13 cellular contexts compared by ENCODE assay signal in genomic region chr21:32597205-32597604, GRCh38. TPM values are rescaled to one million over a fixed set of nuclear protein-coding genes. Genes with fewer than 3 reads are reported as not detected.
DNase-seq lines count a peak whose midpoint lies in the region; ATAC-seq, FAIRE-seq and TF ChIP-seq lines count a peak whose summit lies in the region.
"Had no signal": no experiment of that assay in that cellular context is flagged by ENCODE, and none has a peak within 500 bp of the region (broad histone marks: within the 10 kb centered on the region; RNA-seq: fewer than 3 reads in every experiment).

No MANE protein-coding gene starts in this region.

- H3K27ac ChIP-seq in coronary artery = no peak overlapping the region
- H3K27ac ChIP-seq: gastroesophageal sphincter had no signal

- intact Hi-C loops in left colon (cut with DNase I, micrococcal nuclease) = no loop called here

- no peak overlapping the region for H3K4me3 ChIP-seq in epithelial cell of esophagus (ENCODE audit: low read length)
- no peak overlapping the region for H3K4me3 ChIP-seq in skeletal muscle cell (ENCODE audit: low read depth, low read length)
- H3K4me3 ChIP-seq in coronary artery = no peak overlapping the region
- H3K4me3 ChIP-seq: gastroesophageal sphincter had no signal

- FAIRE-seq in GM19239 (lab: Jason Lieb, UNC) = no peak

- peak; percentile 29 for DNase-seq in NCI-H345 (lab: John Stamatoyannopoulos, UW)
- DNase-seq in NCI-H345 treated with DMSO at 0.1 percent for 48 hours (lab: John Stamatoyannopoulos, UW; ENCODE audit: unreplicated experiment) = no peak
- peak; percentile 99 for DNase-seq in RKO (ENCODE audit: low spot score)
- peak; percentile 99 for DNase-seq in epithelial cell of esophagus (ENCODE audit: low read depth)
- DNase-seq in skeletal muscle cell (ENCODE audit: low read depth) = peak; percentile 45
- no peak for DNase-seq in coronary artery (ENCODE audit: low spot score)
- no peak for DNase-seq in left colon
- DNase-seq in GM19239 (ENCODE audit: insufficient read length, low spot score) = no peak
- DNase-seq: 8988T; activated CD8-positive, alpha-beta T cell treated with anti-CD3 and anti-CD28 coated beads, Interleukin-2, amount 10 ng/mL, durations not matched to agents 7 days and 5 days; NCI-H1694; right cardiac atrium had no signal

- no peak for ATAC-seq in left colon
- ATAC-seq: activated CD8-positive, alpha-beta T cell treated with anti-CD3 and anti-CD28 coated beads, Interleukin-2, amount 10 ng/mL, durations not matched to agents 7 days and 5 days; gastroesophageal sphincter; right cardiac atrium had no signal

- TF ChIP-seq CTCF in epithelial cell of esophagus (IDR thresholded peaks at IDR 0.05; ENCODE audit: insufficient read depth, low read depth, low read length, missing control alignments) (no peak), coronary artery (IDR thresholded peaks at IDR 0.05) (no peak)

RNA-seq across cellular contexts. Expression of gene TCP10L, which starts 11.9 kb away (rescaled TPM):
- total RNA-seq in left colon = not detected

RNA-seq across cellular contexts. Expression of gene CFAP298, which starts 15.0 kb away (rescaled TPM):
- total RNA-seq in left colon = 10 to 100 TPM; 28.7 to 32.7 TPM

Comparison
In these comparisons a context has a peak if more than half of its experiments do, and no peak if none do; other contexts are left out.
1. DNase-seq: peak in NCI-H345 (single experiment), RKO (single experiment), epithelial cell of esophagus (single experiment) and skeletal muscle cell (single experiment); none in NCI-H345 treated with DMSO at 0.1 percent for 48 hours (single experiment), coronary artery (single experiment), left colon (0 of 2) and GM19239 (single experiment).